ENCODE assay signal across 10 cellular contexts in genomic region chr6:81749704-81750103, GRCh38. TPM values are rescaled to one million over a fixed set of nuclear protein-coding genes. Genes with fewer than 3 reads are reported as not detected.
DNase-seq lines count a peak whose midpoint lies in the region; ATAC-seq and TF ChIP-seq lines count a peak whose summit lies in the region.
"Had no signal": no experiment of that assay in that cellular context is flagged by ENCODE, and none has a peak within 500 bp of the region (broad histone marks: within the 10 kb centered on the region; RNA-seq: fewer than 3 reads in every experiment).

No MANE protein-coding gene starts in this region.

- peak overlapping the region; percentile 87 for H3K9ac ChIP-seq in adipocyte (ENCODE audit: low read length)

- 36 to 52% (median 39%) methylated on average over 4 of the region's 4 CpGs for WGBS in stomach, 5 donors

- H3K36me3 ChIP-seq in adipocyte (ENCODE audit: control insufficient read depth, insufficient read depth, low read length, severe bottlenecking) (peaks cover 20% of the 10 kb centered on the region), left lung (no peaks in the 10 kb centered on the region), stomach (peaks cover 0 to 21% (median 7%) of the 10 kb centered on the region in 4 donors)

- TF ChIP-seq EP300 in stomach (IDR thresholded peaks at IDR 0.05), result no peak

- no peak for DNase-seq in HL-60 (ENCODE audit: low read depth in 1 of 2, low spot score in 1 of 2)
- no peak for DNase-seq in adipocyte (ENCODE audit: low read depth)
- DNase-seq in left lung, result no peak
- no peak for DNase-seq in stomach
- DNase-seq in iPS-NIHi7 (ENCODE audit: extremely low spot score), result no peak
- no peak for DNase-seq in nucleus accumbens (lab: John Stamatoyannopoulos, UW)
- no peak for DNase-seq in DMS 273 (lab: John Stamatoyannopoulos, UW; ENCODE audit: unreplicated experiment)
- no peak for DNase-seq in hippocampal formation (lab: John Stamatoyannopoulos, UW)
- DNase-seq: activated CD4-positive, alpha-beta T cell treated with anti-CD3 and anti-CD28 coated beads for 1 hour; NCI-H187 had no signal

- TF ChIP-seq CTCF in HL-60 (IDR thresholded peaks at IDR 0.05; ENCODE audit: insufficient read depth, low read length) (no peak), left lung (IDR thresholded peaks at IDR 0.05) (no peak), stomach (IDR thresholded peaks at IDR 0.05) (no peak)

- intact Hi-C loops in left lung (cut with DNase I) (no loop called here), stomach (cut with DNase I; ENCODE audit: low total_unique reads) (no loop called here)

- peak overlapping the region; percentile 62 for H3K4me3 ChIP-seq in HL-60 (replicated peaks; ENCODE audit: insufficient read depth, low read length)
- H3K4me3 ChIP-seq in adipocyte (ENCODE audit: low read length), result peak overlapping the region; percentile 95
- peak overlapping the region; percentile 62 to 70 for H3K4me3 ChIP-seq in left lung
- peak overlapping the region; percentile 67 to 88 (median 81) for H3K4me3 ChIP-seq in stomach

- H3K27me3 ChIP-seq in HL-60 (ENCODE audit: insufficient read depth, poor library complexity, severe bottlenecking), result no peaks in the 10 kb centered on the region
- no peaks in the 10 kb centered on the region for H3K27me3 ChIP-seq in adipocyte (replicated peaks; ENCODE audit: control insufficient read depth, insufficient read depth, low read length)
- H3K27me3 ChIP-seq in left lung, result peaks cover 0 to 17% of the 10 kb centered on the region in 2 donors
- H3K27me3 ChIP-seq in stomach, result no peaks in the 10 kb centered on the region

- H3K27ac ChIP-seq in HL-60 (replicated peaks), result peak overlapping the region; percentile 98
- H3K27ac ChIP-seq in left lung, result peak overlapping the region in 1 of 2 donors; percentile 17
- H3K27ac ChIP-seq in stomach, result peak overlapping the region; percentile 25 to 98 (median 94)

- H3K9me3 ChIP-seq in adipocyte (ENCODE audit: control insufficient read depth, low read length), result no peaks in the 10 kb centered on the region
- no peaks in the 10 kb centered on the region for H3K9me3 ChIP-seq in left lung
- no peaks in the 10 kb centered on the region for H3K9me3 ChIP-seq in stomach

- no peak for TF ChIP-seq POLR2A in stomach (IDR thresholded peaks at IDR 0.05)

- ATAC-seq in left lung, result no peak

- peaks cover 37% of the 10 kb centered on the region for H3K4me1 ChIP-seq in adipocyte (ENCODE audit: control insufficient read depth, insufficient read depth, low read length)
- peaks cover 3 to 69% of the 10 kb centered on the region in 2 donors for H3K4me1 ChIP-seq in left lung
- peaks cover 27 to 64% (median 48%) of the 10 kb centered on the region in 4 donors for H3K4me1 ChIP-seq in stomach

RNA-seq across cellular contexts. Expression of gene TENT5A, which starts 2.8 kb away (rescaled TPM):
- total RNA-seq in left lung (10 to 100 TPM; 15.2 to 23.2 TPM), stomach (10 to 100 TPM in 4 of 5 donors, 1 to 10 TPM in 1; 8.4 to 54.0 (median 19.9) TPM)
- 10 to 100 TPM in 1 of 3 donors, 1 to 10 TPM in 2; 3.7 to 19.4 (median 4.4) TPM for polyA plus RNA-seq in stomach
